Comparison of ENCODE assay signal across 1 cellular context in genomic region chr1:78586572-78586971, GRCh38.
TF ChIP-seq lines count a peak whose summit lies in the region.

No MANE protein-coding gene starts in this region.

TF ChIP-seq in GM23338, 12 proteins besides CTCF, POLR2A, EP300 and RAD21:
- TF ChIP-seq ZNF462 (CRISPR knock-in tag; IDR thresholded peaks at IDR 0.05) (no peak), ZNF331 (CRISPR knock-in tag; IDR thresholded peaks at IDR 0.05; ENCODE audit: low read depth) (no peak), EZH2 (IDR thresholded peaks at IDR 0.05; ENCODE audit: low read depth, unreplicated experiment) (no peak), ZNF114 (CRISPR knock-in tag; IDR thresholded peaks at IDR 0.05) (no peak), POLR2AphosphoS5 (IDR thresholded peaks at IDR 0.05; ENCODE audit: low read depth) (no peak), STAT1 (IDR thresholded peaks at IDR 0.05; ENCODE audit: unreplicated experiment) (no peak), JUNB (IDR thresholded peaks at IDR 0.05; ENCODE audit: unreplicated experiment) (no peak), ETS1 (IDR thresholded peaks at IDR 0.05) (no peak), EZH2phosphoT487 (IDR thresholded peaks at IDR 0.05; ENCODE audit: unreplicated experiment) (no peak), REST (IDR thresholded peaks at IDR 0.05; ENCODE audit: unreplicated experiment) (no peak)
